ENCODE assay signal across 10 cellular contexts in genomic region chr9:79812099-79812498, GRCh38.
DNase-seq lines count a peak whose midpoint lies in the region; ATAC-seq and TF ChIP-seq lines count a peak whose summit lies in the region.
"Had no signal": no experiment of that assay in that cellular context is flagged by ENCODE, and none has a peak within 500 bp of the region (broad histone marks: within the 10 kb centered on the region; RNA-seq: fewer than 3 reads in every experiment).

No MANE protein-coding gene starts in this region.

- no peaks in the 10 kb centered on the region for H3K36me3 Mint-ChIP-seq in activated T-cell treated with anti-CD3 and anti-CD28 coated beads, Interleukin-2, amount 50 U/mL, for 72 hours (ENCODE audit: insufficient read depth in 2 of 2)
- H3K36me3 Mint-ChIP-seq in activated CD4-positive, alpha-beta memory T cell treated with anti-CD3 and anti-CD28 coated beads for 36 hours = no peaks in the 10 kb centered on the region
- peaks cover 0 to 3% of the 10 kb centered on the region in 2 donors for H3K36me3 Mint-ChIP-seq in stimulated activated naive B cell treated with anti-CD40 and anti-IgM and Interleukin-4, amounts not matched to agents 10 μg/mL and 1 μg/mL and 100 μg/mL, for 72 hours

- intact Hi-C loops in activated CD4-positive, alpha-beta memory T cell treated with anti-CD3 and anti-CD28 coated beads for 36 hours (cut with micrococcal nuclease) = loop anchor here (2.0 to 10.0 kb wide), 5 partner anchors 57 to 335 kb away; partner anchors contain the start of gene TLE4
- intact Hi-C loops in sigmoid colon (cut with DNase I) (no loop called here), adrenal gland (cut with DNase I) (no loop called here)

- POLR2A ChIA-PET in activated CD4-positive, alpha-beta memory T cell treated with anti-CD3 and anti-CD28 coated beads for 36 hours (lab: Charles Lee) = no interaction called here

- peak overlapping the region; percentile 43 for H3K27ac Mint-ChIP-seq in activated T-cell treated with anti-CD3 and anti-CD28 coated beads, Interleukin-2, amount 50 U/mL, for 72 hours
- no peak overlapping the region for H3K27ac Mint-ChIP-seq in activated CD4-positive, alpha-beta memory T cell treated with anti-CD3 and anti-CD28 coated beads for 36 hours
- peak overlapping the region; percentile 89 for H3K27ac Mint-ChIP-seq in stimulated activated naive B cell treated with anti-CD40 and anti-IgM and Interleukin-4, amounts not matched to agents 10 μg/mL and 1 μg/mL and 100 μg/mL, for 72 hours

- TF ChIP-seq CTCF in sigmoid colon (IDR thresholded peaks at IDR 0.05) (no peak), adrenal gland (IDR thresholded peaks at IDR 0.05) (no peak)

- H3K27me3 Mint-ChIP-seq in activated T-cell treated with anti-CD3 and anti-CD28 coated beads, Interleukin-2, amount 50 U/mL, for 72 hours (ENCODE audit: low read depth) = peaks cover 16% of the 10 kb centered on the region
- peaks cover 5% of the 10 kb centered on the region for H3K27me3 Mint-ChIP-seq in activated CD4-positive, alpha-beta memory T cell treated with anti-CD3 and anti-CD28 coated beads for 36 hours
- peaks cover 0 to 8% of the 10 kb centered on the region in 2 donors for H3K27me3 Mint-ChIP-seq in stimulated activated naive B cell treated with anti-CD40 and anti-IgM and Interleukin-4, amounts not matched to agents 10 μg/mL and 1 μg/mL and 100 μg/mL, for 72 hours

- TF ChIP-seq POLR2A in sigmoid colon (IDR thresholded peaks at IDR 0.05) = no peak
- no peak for TF ChIP-seq POLR2A in adrenal gland (IDR thresholded peaks at IDR 0.05)

- WGBS in sigmoid colon, 2 donors = 65 to 66% methylated on average over 3 of the region's 3 CpGs
- 60 to 67% (median 62%) methylated on average over 3 of the region's 3 CpGs for WGBS in adrenal gland, 4 donors

- H3K4me3 ChIP-seq in sigmoid colon = no peak overlapping the region
- no peak overlapping the region for H3K4me3 ChIP-seq in adrenal gland

- no peak for TF ChIP-seq EP300 in sigmoid colon (IDR thresholded peaks at IDR 0.05)

- H3K27ac ChIP-seq in sigmoid colon (peak overlapping the region in 1 of 4 donors; percentile 18), adrenal gland (no peak overlapping the region)
- H3K27ac ChIP-seq: C4-2B had no signal

- no peaks in the 10 kb centered on the region for H3K9me3 Mint-ChIP-seq in activated T-cell treated with anti-CD3 and anti-CD28 coated beads, Interleukin-2, amount 50 U/mL, for 72 hours
- no peaks in the 10 kb centered on the region for H3K9me3 Mint-ChIP-seq in activated CD4-positive, alpha-beta memory T cell treated with anti-CD3 and anti-CD28 coated beads for 36 hours
- H3K9me3 Mint-ChIP-seq in stimulated activated naive B cell treated with anti-CD40 and anti-IgM and Interleukin-4, amounts not matched to agents 10 μg/mL and 1 μg/mL and 100 μg/mL, for 72 hours = no peaks in the 10 kb centered on the region

- no peak for DNase-seq in activated T-cell treated with anti-CD3 and anti-CD28 coated beads, Interleukin-2, amount 50 U/mL, for 72 hours
- no peak for DNase-seq in activated T-cell treated with anti-CD3 and anti-CD28 coated beads, Interleukin-2, amount 50 U/mL, for 1 hour
- no peak for DNase-seq in activated CD4-positive, alpha-beta memory T cell treated with anti-CD3 and anti-CD28 coated beads for 36 hours
- no peak for DNase-seq in stimulated activated naive B cell treated with anti-CD40 and anti-IgM and Interleukin-4, amounts not matched to agents 10 μg/mL and 1 μg/mL and 100 μg/mL, for 72 hours
- DNase-seq in sigmoid colon = no peak
- DNase-seq in Ammon's horn (ENCODE audit: low spot score) = no peak
- DNase-seq in adrenal gland = no peak
- DNase-seq: NCI-H1694 had no signal

- ATAC-seq in activated T-cell treated with anti-CD3 and anti-CD28 coated beads, Interleukin-2, amount 50 U/mL, for 72 hours (replicated peaks in 1 of 2) = peak; percentile 6 to 12
- peak; percentile 14 for ATAC-seq in HG02798 (IDR thresholded peaks at IDR 0.05; ENCODE audit: poor library complexity, unreplicated experiment)
- peak; percentile 63 to 65 for ATAC-seq in stimulated activated naive B cell treated with anti-CD40 and anti-IgM and Interleukin-4, amounts not matched to agents 10 μg/mL and 1 μg/mL and 100 μg/mL, for 72 hours (replicated peaks)

- no peaks in the 10 kb centered on the region for H3K27me3 ChIP-seq in sigmoid colon
- no peaks in the 10 kb centered on the region for H3K27me3 ChIP-seq in adrenal gland

- peaks cover 29% of the 10 kb centered on the region for H3K4me1 Mint-ChIP-seq in activated T-cell treated with anti-CD3 and anti-CD28 coated beads, Interleukin-2, amount 50 U/mL, for 72 hours (ENCODE audit: low read depth)
- H3K4me1 Mint-ChIP-seq in activated CD4-positive, alpha-beta memory T cell treated with anti-CD3 and anti-CD28 coated beads for 36 hours (ENCODE audit: low read depth) = peaks cover 20% of the 10 kb centered on the region
- peaks cover 18 to 49% of the 10 kb centered on the region in 2 donors for H3K4me1 Mint-ChIP-seq in stimulated activated naive B cell treated with anti-CD40 and anti-IgM and Interleukin-4, amounts not matched to agents 10 μg/mL and 1 μg/mL and 100 μg/mL, for 72 hours

- H3K4me1 ChIP-seq in sigmoid colon (no peaks in the 10 kb centered on the region), adrenal gland (replicated peaks in 1 of 2) (peaks cover 0 to 14% of the 10 kb centered on the region in 2 donors)

- no peaks in the 10 kb centered on the region for H3K36me3 ChIP-seq in sigmoid colon
- no peaks in the 10 kb centered on the region for H3K36me3 ChIP-seq in adrenal gland (replicated peaks in 1 of 2)

- H3K4me3 Mint-ChIP-seq in activated T-cell treated with anti-CD3 and anti-CD28 coated beads, Interleukin-2, amount 50 U/mL, for 72 hours = peak overlapping the region; percentile 63 to 90
- peak overlapping the region; percentile 57 for H3K4me3 Mint-ChIP-seq in activated CD4-positive, alpha-beta memory T cell treated with anti-CD3 and anti-CD28 coated beads for 36 hours
- H3K4me3 Mint-ChIP-seq in stimulated activated naive B cell treated with anti-CD40 and anti-IgM and Interleukin-4, amounts not matched to agents 10 μg/mL and 1 μg/mL and 100 μg/mL, for 72 hours = peak overlapping the region; percentile 70 to 78

- H3K9me3 ChIP-seq in sigmoid colon = no peaks in the 10 kb centered on the region
- no peaks in the 10 kb centered on the region for H3K9me3 ChIP-seq in adrenal gland (replicated peaks in 1 of 3)

- CTCF ChIA-PET in activated CD4-positive, alpha-beta memory T cell treated with anti-CD3 and anti-CD28 coated beads for 36 hours (lab: Charles Lee) = no interaction called here

Comparison
In these comparisons a context has a peak if more than half of its experiments do, and no peak if none do; other contexts are left out.
1. ATAC-seq: peak in every context shown above with its lines; median percentile 64 in stimulated activated naive B cell treated with anti-CD40 and anti-IgM and Interleukin-4, amounts not matched to agents 10 μg/mL and 1 μg/mL and 100 μg/mL, for 72 hours; 14 in HG02798; 9 in activated T-cell treated with anti-CD3 and anti-CD28 coated beads, Interleukin-2, amount 50 U/mL, for 72 hours.